Comparison of ENCODE assay signal across 2 cellular contexts in genomic region chr2:129925381-129925780, GRCh38.
TF ChIP-seq lines count a peak whose summit lies in the region.

No MANE protein-coding gene starts in this region.

TF ChIP-seq in SK-N-SH, 30 proteins besides CTCF, POLR2A, EP300 and RAD21 (continued from another document):
- TF ChIP-seq MXI1 (IDR thresholded peaks at IDR 0.05; ENCODE audit: low read depth, low read length) (no peak), RCOR1 (IDR thresholded peaks at IDR 0.05; ENCODE audit: low read length) (no peak), YY1 (IDR thresholded peaks at IDR 0.05; ENCODE audit: low read depth) (no peak), TAF1 (IDR thresholded peaks at IDR 0.05; ENCODE audit: borderline replicate concordance, low read depth, low read length) (no peak), NFIC (IDR thresholded peaks at IDR 0.05; ENCODE audit: borderline replicate concordance) (no peak), MEF2A (IDR thresholded peaks at IDR 0.05; ENCODE audit: borderline replicate concordance, low read depth) (no peak), SIN3A (IDR thresholded peaks at IDR 0.05; ENCODE audit: borderline replicate concordance, low read depth, low read length) (no peak), USF2 (IDR thresholded peaks at IDR 0.05; ENCODE audit: borderline replicate concordance, low read depth, low read length) (no peak)

TF ChIP-seq in SK-N-SH treated with all-trans-retinoic acid at 6 μM for 48 hours, 23 proteins besides CTCF, POLR2A, EP300 and RAD21 (continued from another document):
- TF ChIP-seq ZNF70 (CRISPR knock-in tag; IDR thresholded peaks at IDR 0.05) (no peak), ISL1 (CRISPR knock-in tag; IDR thresholded peaks at IDR 0.05) (no peak), OSR1 (CRISPR knock-in tag; IDR thresholded peaks at IDR 0.05) (no peak), TSHZ2 (CRISPR knock-in tag; IDR thresholded peaks at IDR 0.05) (no peak), GLIS3 (CRISPR knock-in tag; IDR thresholded peaks at IDR 0.05) (no peak), ZFP30 (CRISPR knock-in tag; IDR thresholded peaks at IDR 0.05) (no peak), ARNTL (CRISPR knock-in tag; IDR thresholded peaks at IDR 0.05; ENCODE audit: borderline replicate concordance, low read depth) (no peak), ZNF565 (CRISPR knock-in tag; conservative IDR thresholded peaks at IDR 0.05; ENCODE audit: low read depth) (no peak)
- TF ChIP-seq, protein P1, sequence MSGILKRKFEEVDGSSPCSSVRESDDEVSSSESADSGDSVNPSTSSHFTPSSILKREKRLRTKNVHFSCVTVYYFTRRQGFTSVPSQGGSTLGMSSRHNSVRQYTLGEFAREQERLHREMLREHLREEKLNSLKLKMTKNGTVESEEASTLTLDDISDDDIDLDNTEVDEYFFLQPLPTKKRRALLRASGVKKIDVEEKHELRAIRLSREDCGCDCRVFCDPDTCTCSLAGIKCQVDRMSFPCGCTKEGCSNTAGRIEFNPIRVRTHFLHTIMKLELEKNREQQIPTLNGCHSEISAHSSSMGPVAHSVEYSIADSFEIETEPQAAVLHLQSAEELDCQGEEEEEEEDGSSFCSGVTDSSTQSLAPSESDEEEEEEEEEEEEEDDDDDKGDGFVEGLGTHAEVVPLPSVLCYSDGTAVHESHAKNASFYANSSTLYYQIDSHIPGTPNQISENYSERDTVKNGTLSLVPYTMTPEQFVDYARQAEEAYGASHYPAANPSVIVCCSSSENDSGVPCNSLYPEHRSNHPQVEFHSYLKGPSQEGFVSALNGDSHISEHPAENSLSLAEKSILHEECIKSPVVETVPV (CRISPR knock-in tag; IDR thresholded peaks at IDR 0.05), result no peak
